19 cellular contexts compared by ENCODE assay signal in the genomic region with DNA sequence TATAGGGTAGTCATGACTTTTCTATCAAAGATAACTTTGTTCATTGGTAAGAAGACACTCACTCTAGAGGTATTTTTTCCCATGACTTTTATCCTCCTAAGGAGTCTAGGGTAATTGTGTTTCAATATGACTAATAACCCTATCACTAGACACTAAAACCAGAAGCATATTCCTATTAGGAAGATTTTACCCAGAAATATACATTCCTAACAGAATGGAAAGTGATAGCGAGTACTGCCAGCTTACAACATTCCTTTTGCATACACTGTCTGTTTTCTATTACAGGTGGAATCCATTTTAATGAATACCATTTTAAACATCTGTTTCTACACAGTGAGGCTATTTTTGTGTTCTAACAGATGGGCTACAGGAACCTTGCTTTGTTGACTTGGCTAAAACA. TPM values are rescaled to one million over a fixed set of nuclear protein-coding genes. Genes with fewer than 3 reads are reported as not detected.
DNase-seq lines count a peak whose midpoint lies in the region; ATAC-seq, FAIRE-seq and TF ChIP-seq lines count a peak whose summit lies in the region.
"Had no signal": no experiment of that assay in that cellular context is flagged by ENCODE, and none has a peak within 500 bp of the region (broad histone marks: within the 10 kb centered on the region; RNA-seq: fewer than 3 reads in every experiment).

No MANE protein-coding gene starts in this region.

- FAIRE-seq in astrocyte (lab: Jason Lieb, UNC) (peak; percentile 13), GM19239 (lab: Jason Lieb, UNC) (no peak)

- POLR2A ChIA-PET in CD8-positive, alpha-beta memory T cell (lab: Charles Lee) = no interaction called here

- H2AFZ ChIP-seq in astrocyte (ENCODE audit: low read depth, low read length) = no peak overlapping the region

- H3K4me3 ChIP-seq in AG10803 (ENCODE audit: low read length) (no peak overlapping the region), astrocyte (ENCODE audit: insufficient read depth, low read depth, low read length) (no peak overlapping the region)
- H3K4me3 ChIP-seq in CD8-positive, alpha-beta memory T cell (ENCODE audit: low read length) = no peak overlapping the region
- H3K4me3 ChIP-seq: breast epithelium, esophagus squamous epithelium, Peyer's patch, spleen, thyroid gland had no signal

- no peaks in the 10 kb centered on the region for H3K79me2 ChIP-seq in astrocyte (ENCODE audit: insufficient read depth, low read length)

- H3K36me3 Mint-ChIP-seq in astrocyte (ENCODE audit: low read depth, unreplicated experiment) = no peaks in the 10 kb centered on the region
- no peaks in the 10 kb centered on the region for H3K36me3 Mint-ChIP-seq in CD8-positive, alpha-beta memory T cell
- no peaks in the 10 kb centered on the region for H3K36me3 Mint-ChIP-seq in activated CD8-positive, alpha-beta memory T cell treated with anti-CD3 and anti-CD28 coated beads, Interleukin-2, amount 10 ng/mL, durations not matched to agents 7 days and 5 days
- H3K36me3 Mint-ChIP-seq: activated naive CD4-positive, alpha-beta T cell treated with anti-CD3 and anti-CD28 coated beads, Interleukin-2, amount 50 U/mL, for 72 hours; stimulated activated effector memory CD8-positive, alpha-beta T cell treated with anti-CD3 and anti-CD28 coated beads, Interleukin-12 subunit alpha, Interleukin-12 subunit beta, amount 100 ng/mL, for 72 hours had no signal

- H3K36me3 ChIP-seq in astrocyte (ENCODE audit: insufficient read depth, low read length) = no peaks in the 10 kb centered on the region
- H3K36me3 ChIP-seq in CD8-positive, alpha-beta memory T cell (ENCODE audit: insufficient read depth, low read length) = no peaks in the 10 kb centered on the region
- H3K36me3 ChIP-seq: breast epithelium, esophagus squamous epithelium, Peyer's patch, spleen, thyroid gland had no signal

- H3K9me3 Mint-ChIP-seq in astrocyte (ENCODE audit: unreplicated experiment) = peaks cover 3% of the 10 kb centered on the region
- no peaks in the 10 kb centered on the region for H3K9me3 Mint-ChIP-seq in CD8-positive, alpha-beta memory T cell
- no peaks in the 10 kb centered on the region for H3K9me3 Mint-ChIP-seq in activated CD8-positive, alpha-beta memory T cell treated with anti-CD3 and anti-CD28 coated beads, Interleukin-2, amount 10 ng/mL, durations not matched to agents 7 days and 5 days (ENCODE audit: low read depth)
- H3K9me3 Mint-ChIP-seq: activated naive CD4-positive, alpha-beta T cell treated with anti-CD3 and anti-CD28 coated beads, Interleukin-2, amount 50 U/mL, for 72 hours; stimulated activated effector memory CD8-positive, alpha-beta T cell treated with anti-CD3 and anti-CD28 coated beads, Interleukin-12 subunit alpha, Interleukin-12 subunit beta, amount 100 ng/mL, for 72 hours had no signal

- peak overlapping the region; percentile 37 for H3K4me2 ChIP-seq in astrocyte (ENCODE audit: low read length)

- peak overlapping the region; percentile 29 for H3K27ac Mint-ChIP-seq in astrocyte (ENCODE audit: unreplicated experiment)
- H3K27ac Mint-ChIP-seq in CD8-positive, alpha-beta memory T cell = no peak overlapping the region
- H3K27ac Mint-ChIP-seq in activated CD8-positive, alpha-beta memory T cell treated with anti-CD3 and anti-CD28 coated beads, Interleukin-2, amount 10 ng/mL, durations not matched to agents 7 days and 5 days = no peak overlapping the region
- H3K27ac Mint-ChIP-seq: activated naive CD4-positive, alpha-beta T cell treated with anti-CD3 and anti-CD28 coated beads, Interleukin-2, amount 50 U/mL, for 72 hours; stimulated activated effector memory CD8-positive, alpha-beta T cell treated with anti-CD3 and anti-CD28 coated beads, Interleukin-12 subunit alpha, Interleukin-12 subunit beta, amount 100 ng/mL, for 72 hours had no signal

- H4K20me1 ChIP-seq in astrocyte (ENCODE audit: insufficient read depth, low read length) = no peaks in the 10 kb centered on the region

- H3K9ac ChIP-seq in astrocyte (ENCODE audit: low read length) = no peak overlapping the region

- peaks cover 15% of the 10 kb centered on the region for H3K4me1 Mint-ChIP-seq in astrocyte (ENCODE audit: low read depth, unreplicated experiment)
- H3K4me1 Mint-ChIP-seq in CD8-positive, alpha-beta memory T cell = no peaks in the 10 kb centered on the region
- H3K4me1 Mint-ChIP-seq in activated CD8-positive, alpha-beta memory T cell treated with anti-CD3 and anti-CD28 coated beads, Interleukin-2, amount 10 ng/mL, durations not matched to agents 7 days and 5 days = no peaks in the 10 kb centered on the region
- H3K4me1 Mint-ChIP-seq: stimulated activated effector memory CD8-positive, alpha-beta T cell treated with anti-CD3 and anti-CD28 coated beads, Interleukin-12 subunit alpha, Interleukin-12 subunit beta, amount 100 ng/mL, for 72 hours had no signal

- no peak overlapping the region for H3K27ac ChIP-seq in astrocyte (ENCODE audit: low read depth, low read length)
- H3K27ac ChIP-seq in CD8-positive, alpha-beta memory T cell (ENCODE audit: low read depth, low read length) = no peak overlapping the region
- H3K27ac ChIP-seq: breast epithelium, esophagus squamous epithelium, Peyer's patch, spleen, thyroid gland had no signal

- H3K4me1 ChIP-seq in astrocyte (ENCODE audit: insufficient read depth, low read length) = peaks cover 12% of the 10 kb centered on the region
- H3K4me1 ChIP-seq in CD8-positive, alpha-beta memory T cell (ENCODE audit: insufficient read depth, low read length) = no peaks in the 10 kb centered on the region
- H3K4me1 ChIP-seq: breast epithelium, esophagus squamous epithelium, Peyer's patch, spleen, thyroid gland had no signal

- peaks cover 3% of the 10 kb centered on the region for H3K27me3 ChIP-seq in astrocyte (ENCODE audit: insufficient read depth, low read length)
- no peaks in the 10 kb centered on the region for H3K27me3 ChIP-seq in CD8-positive, alpha-beta memory T cell (ENCODE audit: insufficient read depth, low read length, poor library complexity, severe bottlenecking)
- H3K27me3 ChIP-seq: breast epithelium, esophagus squamous epithelium, Peyer's patch, thyroid gland had no signal

- TF ChIP-seq CTCF in AG10803 (conservative IDR thresholded peaks at IDR 0.05; ENCODE audit: low read length) (no peak), astrocyte (IDR thresholded peaks at IDR 0.05; ENCODE audit: insufficient read depth, low read depth, low read length) (no peak)

- CTCF ChIA-PET in CD8-positive, alpha-beta memory T cell (lab: Charles Lee) = no interaction called here
- CTCF ChIA-PET in activated CD8-positive, alpha-beta memory T cell treated with anti-CD3 and anti-CD28 coated beads, Interleukin-2, amount 10 ng/mL, durations not matched to agents 7 days and 5 days (lab: Charles Lee) = no interaction called here

- H3K27me3 Mint-ChIP-seq in astrocyte (ENCODE audit: low read depth, unreplicated experiment) = no peaks in the 10 kb centered on the region
- peaks cover 11 to 52% of the 10 kb centered on the region in 2 donors for H3K27me3 Mint-ChIP-seq in CD8-positive, alpha-beta memory T cell
- H3K27me3 Mint-ChIP-seq in activated CD8-positive, alpha-beta memory T cell treated with anti-CD3 and anti-CD28 coated beads, Interleukin-2, amount 10 ng/mL, durations not matched to agents 7 days and 5 days = peaks cover 29% of the 10 kb centered on the region

- no peak overlapping the region for H3K4me3 Mint-ChIP-seq in astrocyte (ENCODE audit: unreplicated experiment)
- H3K4me3 Mint-ChIP-seq in CD8-positive, alpha-beta memory T cell = no peak overlapping the region
- H3K4me3 Mint-ChIP-seq in activated CD8-positive, alpha-beta memory T cell treated with anti-CD3 and anti-CD28 coated beads, Interleukin-2, amount 10 ng/mL, durations not matched to agents 7 days and 5 days = no peak overlapping the region
- H3K4me3 Mint-ChIP-seq: stimulated activated effector memory CD8-positive, alpha-beta T cell treated with anti-CD3 and anti-CD28 coated beads, Interleukin-12 subunit alpha, Interleukin-12 subunit beta, amount 100 ng/mL, for 72 hours had no signal

- DNase-seq in AG10803 (ENCODE audit: low read depth) = peak; percentile 88
- peak; percentile 59 for DNase-seq in HPDE6-E6E7 (ENCODE audit: extremely low spot score)
- DNase-seq in astrocyte (ENCODE audit: low read depth) = peak; percentile 73
- peak; percentile 43 for DNase-seq in iris pigment epithelial cell (ENCODE audit: low read depth)
- no peak for DNase-seq in GM19239 (ENCODE audit: insufficient read length, low spot score)
- no peak for DNase-seq in CD8-positive, alpha-beta memory T cell
- DNase-seq in NOMO-1 (lab: John Stamatoyannopoulos, UW; ENCODE audit: unreplicated experiment in 2 of 2) = no peak
- DNase-seq in activated CD8-positive, alpha-beta memory T cell treated with anti-CD3 and anti-CD28 coated beads, Interleukin-2, amount 10 ng/mL, durations not matched to agents 7 days and 5 days = no peak
- DNase-seq: activated CD4-positive, alpha-beta T cell treated with anti-CD3 and anti-CD28 coated beads, Interleukin-2, amount 50 U/mL, for 4 hours; activated T-cell treated with anti-CD3 and anti-CD28 coated beads, Interleukin-2, amount 50 U/mL, for 1 hour; esophagus squamous epithelium; Kasumi-1; left ventricle myocardium superior; Peyer's patch; spleen; thyroid gland had no signal

- no peak for ATAC-seq in activated CD8-positive, alpha-beta memory T cell treated with anti-CD3 and anti-CD28 coated beads, Interleukin-2, amount 10 ng/mL, durations not matched to agents 7 days and 5 days
- ATAC-seq: activated naive CD4-positive, alpha-beta T cell treated with anti-CD3 and anti-CD28 coated beads, Interleukin-2, amount 50 U/mL, for 72 hours; left ventricle myocardium superior; stimulated activated effector memory CD8-positive, alpha-beta T cell treated with anti-CD3 and anti-CD28 coated beads, Interleukin-12 subunit alpha, Interleukin-12 subunit beta, amount 100 ng/mL, for 72 hours had no signal

- H3K9me3 ChIP-seq in astrocyte (ENCODE audit: insufficient read depth, low read depth, low read length) = no peaks in the 10 kb centered on the region
- H3K9me3 ChIP-seq in CD8-positive, alpha-beta memory T cell (ENCODE audit: low read length) = no peaks in the 10 kb centered on the region
- H3K9me3 ChIP-seq: breast epithelium, esophagus squamous epithelium, Peyer's patch, spleen, thyroid gland had no signal

RNA-seq across cellular contexts. Expression of gene C1orf185, which starts 31.4 kb away (rescaled TPM):
- total RNA-seq in astrocyte = not detected in 2 replicates
- not detected for total RNA-seq in CD8-positive, alpha-beta memory T cell
- polyA plus RNA-seq in CD8-positive, alpha-beta memory T cell = not detected
- not detected for total RNA-seq in activated CD8-positive, alpha-beta memory T cell treated with anti-CD3 and anti-CD28 coated beads, Interleukin-2, amount 10 ng/mL, durations not matched to agents 7 days and 5 days
- total RNA-seq: activated naive CD4-positive, alpha-beta T cell treated with anti-CD3 and anti-CD28 coated beads, Interleukin-2, amount 50 U/mL, for 72 hours; breast epithelium; esophagus squamous epithelium; left ventricle myocardium superior; Peyer's patch; spleen; thyroid gland had no signal
- polyA plus RNA-seq: spleen had no signal

Comparison
In these comparisons a context has a peak if more than half of its experiments do, and no peak if none do; other contexts are left out.
1. DNase-seq: peak in AG10803 (single experiment), HPDE6-E6E7 (single experiment), astrocyte (single experiment) and iris pigment epithelial cell (single experiment); none in GM19239 (single experiment), CD8-positive, alpha-beta memory T cell (0 of 5), NOMO-1 (0 of 2) and activated CD8-positive, alpha-beta memory T cell treated with anti-CD3 and anti-CD28 coated beads, Interleukin-2, amount 10 ng/mL, durations not matched to agents 7 days and 5 days (single experiment).